In genomic region chrX:82658492-82658891, GRCh38 we compare ENCODE assay signal across 22 cellular contexts.
"Had no signal": no experiment of that assay in that cellular context is flagged by ENCODE, and none has a peak within 500 bp of the region (broad histone marks: within the 10 kb centered on the region; RNA-seq: fewer than 3 reads in every experiment).

No MANE protein-coding gene starts in this region.

- H3K9ac ChIP-seq: parathyroid adenoma had no signal

- H3K36me3 ChIP-seq: esophagus squamous epithelium, gastroesophageal sphincter, left ventricle myocardium inferior, lower lobe of right lung, prostate gland, right lobe of liver, suprapubic skin, thyroid gland had no signal

- H3K27me3 ChIP-seq: esophagus squamous epithelium, gastroesophageal sphincter, suprapubic skin, thyroid gland had no signal

- H3K27ac Mint-ChIP-seq: immature natural killer cell; memory B cell; mesothelial cell of epicardium; natural killer cell; stimulated activated effector memory CD8-positive, alpha-beta T cell treated with anti-CD3 and anti-CD28 coated beads, Interleukin-12 subunit alpha, Interleukin-12 subunit beta, amount 100 ng/mL, for 72 hours; type B pancreatic cell had no signal

- ATAC-seq: gastroesophageal sphincter; left cardiac atrium; lower lobe of right lung; natural killer cell; right lobe of liver; stimulated activated effector memory CD8-positive, alpha-beta T cell treated with anti-CD3 and anti-CD28 coated beads, Interleukin-12 subunit alpha, Interleukin-12 subunit beta, amount 100 ng/mL, for 72 hours; stimulated activated naive CD8-positive, alpha-beta T cell treated with anti-CD3 and anti-CD28 coated beads, Interleukin-15, Interleukin-2, amounts not matched to agents 100 U/mL and 50 U/mL, for 24 hours had no signal

- H3K79me2 ChIP-seq: parathyroid adenoma had no signal

- H3K27me3 Mint-ChIP-seq: memory B cell, type B pancreatic cell had no signal

- DNase-seq: dermis blood vessel endothelial cell; esophagus squamous epithelium; foreskin fibroblast; glutamatergic neuron; immature natural killer cell; left cardiac atrium; left ventricle myocardium inferior; lower lobe of right lung; natural killer cell; right lobe of liver; stimulated activated CD4-positive, alpha-beta T cell treated with anti-CD3 and anti-CD28 coated beads, Interleukin-4, amount 100 ng/mL, for 1 hour; stimulated activated CD8-positive, alpha-beta memory T cell treated with anti-CD3 and anti-CD28 coated beads, Interleukin-4, amount 100 ng/mL, for 48 hours; stimulated activated naive CD8-positive, alpha-beta T cell treated with anti-CD3 and anti-CD28 coated beads, Interleukin-15, Interleukin-2, amounts not matched to agents 100 U/mL and 50 U/mL, for 24 hours; thyroid gland had no signal

- H3K27ac ChIP-seq: esophagus squamous epithelium, gastroesophageal sphincter, left ventricle myocardium inferior, lower lobe of right lung, parathyroid adenoma, prostate gland, right lobe of liver, suprapubic skin, thyroid gland had no signal

- H3K4me1 Mint-ChIP-seq: immature natural killer cell; memory B cell; mesothelial cell of epicardium; natural killer cell; stimulated activated effector memory CD8-positive, alpha-beta T cell treated with anti-CD3 and anti-CD28 coated beads, Interleukin-12 subunit alpha, Interleukin-12 subunit beta, amount 100 ng/mL, for 72 hours had no signal

- H3K4me3 ChIP-seq: esophagus squamous epithelium, gastroesophageal sphincter, left ventricle myocardium inferior, lower lobe of right lung, prostate gland, right lobe of liver, suprapubic skin, thyroid gland had no signal

- H3K4me3 Mint-ChIP-seq: immature natural killer cell; memory B cell; mesothelial cell of epicardium; natural killer cell; stimulated activated effector memory CD8-positive, alpha-beta T cell treated with anti-CD3 and anti-CD28 coated beads, Interleukin-12 subunit alpha, Interleukin-12 subunit beta, amount 100 ng/mL, for 72 hours; type B pancreatic cell had no signal

- H3K9me3 ChIP-seq: esophagus squamous epithelium, gastroesophageal sphincter, left ventricle myocardium inferior, lower lobe of right lung, prostate gland, right lobe of liver, suprapubic skin, thyroid gland had no signal

- H3K36me3 Mint-ChIP-seq: immature natural killer cell; memory B cell; mesothelial cell of epicardium; natural killer cell; stimulated activated effector memory CD8-positive, alpha-beta T cell treated with anti-CD3 and anti-CD28 coated beads, Interleukin-12 subunit alpha, Interleukin-12 subunit beta, amount 100 ng/mL, for 72 hours; type B pancreatic cell had no signal

- H3K9me3 Mint-ChIP-seq: immature natural killer cell; memory B cell; stimulated activated effector memory CD8-positive, alpha-beta T cell treated with anti-CD3 and anti-CD28 coated beads, Interleukin-12 subunit alpha, Interleukin-12 subunit beta, amount 100 ng/mL, for 72 hours; type B pancreatic cell had no signal

- H3K4me1 ChIP-seq: esophagus squamous epithelium, gastroesophageal sphincter, left ventricle myocardium inferior, lower lobe of right lung, parathyroid adenoma, prostate gland, right lobe of liver, suprapubic skin, thyroid gland had no signal

- H2AFZ ChIP-seq: parathyroid adenoma had no signal
